ENCODE assay signal across 21 cellular contexts in genomic region chr19:33132021-33132420, GRCh38. TPM values are rescaled to one million over a fixed set of nuclear protein-coding genes. Genes with fewer than 3 reads are reported as not detected.
DNase-seq lines count a peak whose midpoint lies in the region; ATAC-seq, FAIRE-seq and TF ChIP-seq lines count a peak whose summit lies in the region.
"Had no signal": no experiment of that assay in that cellular context is flagged by ENCODE, and none has a peak within 500 bp of the region (broad histone marks: within the 10 kb centered on the region; RNA-seq: fewer than 3 reads in every experiment).

Gene WDR88, plus strand, starts transcription at chr19:33132114. Its CDS starts 56 bp downstream, at chr19:33132170.

- intact Hi-C loops in right cardiac atrium (cut with DNase I) (no loop called here), cardiac septum (cut with DNase I) (no loop called here), K562 (cut with micrococcal nuclease) (no loop called here), A673 (cut with micrococcal nuclease; ENCODE audit: unreplicated experiment) (no loop called here)

- peak within 1 kb of the TSS; percentile 79 for H3K27ac Mint-ChIP-seq in stimulated activated effector memory CD8-positive, alpha-beta T cell treated with anti-CD3 and anti-CD28 coated beads, Interleukin-12 subunit alpha, Interleukin-12 subunit beta, amount 100 ng/mL, for 72 hours

- H3K9me3 ChIP-seq in right cardiac atrium (ENCODE audit: control insufficient read depth, low read length) (no peaks in the 10 kb centered on the region), K562 (replicated peaks; ENCODE audit: control insufficient read depth, insufficient read depth, low read depth, low read length) (no peaks in the 10 kb centered on the region), A673 (ENCODE audit: low read depth, low read length, poor library complexity, severe bottlenecking) (no peaks in the 10 kb centered on the region)
- H3K9me3 ChIP-seq: Peyer's patch, SJCRH30 had no signal

- H3K4me3 ChIP-seq in right cardiac atrium (ENCODE audit: low read length) = no peak within 1 kb of the TSS
- H3K4me3 ChIP-seq in K562 = no peak within 1 kb of the TSS
- H3K4me3 ChIP-seq in A673 (ENCODE audit: low read depth, low read length, poor library complexity, severe bottlenecking) = no peak within 1 kb of the TSS
- H3K4me3 ChIP-seq: Peyer's patch, SJCRH30 had no signal

- H3K4me1 ChIP-seq in right cardiac atrium (ENCODE audit: control insufficient read depth, insufficient read depth, low read length) (no peaks in the 10 kb centered on the region), K562 (replicated peaks in 1 of 2; ENCODE audit: control insufficient read depth in 2 of 2, insufficient read depth in 2 of 2, low read length in 2 of 2) (peaks cover 0 to 15% of the 10 kb centered on the region in 2 experiments; a peak in 3 of 5 replicates), A673 (ENCODE audit: insufficient read depth, low read length, poor library complexity, severe bottlenecking) (no peaks in the 10 kb centered on the region)
- H3K4me1 ChIP-seq: SJCRH30 had no signal

- H3K9me3 Mint-ChIP-seq in stimulated activated effector memory CD8-positive, alpha-beta T cell treated with anti-CD3 and anti-CD28 coated beads, Interleukin-12 subunit alpha, Interleukin-12 subunit beta, amount 100 ng/mL, for 72 hours = no peaks in the 10 kb centered on the region
- H3K9me3 Mint-ChIP-seq: CD8-positive, alpha-beta memory T cell had no signal

- peaks cover 46% of the 10 kb centered on the region for H3K36me3 Mint-ChIP-seq in stimulated activated effector memory CD8-positive, alpha-beta T cell treated with anti-CD3 and anti-CD28 coated beads, Interleukin-12 subunit alpha, Interleukin-12 subunit beta, amount 100 ng/mL, for 72 hours

- DNase-seq in right cardiac atrium (peak in 1 of 3 donors; percentile 47), cardiac septum (ENCODE audit: low spot score) (no peak), K562 (ENCODE audit: extremely low read depth in 1 of 4, low spot score in 3 of 4) (no peak), A673 (ENCODE audit: low spot score) (no peak), NCI-H146 treated with DMSO at 0.1 percent for 48 hours (lab: John Stamatoyannopoulos, UW; ENCODE audit: unreplicated experiment) (no peak)
- no peak for DNase-seq in stimulated activated effector memory CD8-positive, alpha-beta T cell treated with anti-CD3 and anti-CD28 coated beads, Interleukin-12 subunit alpha, Interleukin-12 subunit beta, amount 100 ng/mL, for 72 hours (ENCODE audit: low spot score in 2 of 2)
- DNase-seq: CD8-positive, alpha-beta memory T cell; GDM1; KG1; NCI-H1092; NCI-H1436; NCI-H2029; NCI-H2171; NCI-H524 treated with DMSO at 0.1 percent for 48 hours; Peyer's patch; SJCRH30 had no signal

- no peak for FAIRE-seq in K562 (lab: Jason Lieb, UNC)
- FAIRE-seq: D721Med, GM18507 had no signal

- in situ Hi-C loops in K562 (cut with MboI) = no loop called here

- H3K27me3 ChIP-seq in right cardiac atrium (ENCODE audit: control insufficient read depth, insufficient read depth) (no peaks in the 10 kb centered on the region), K562 (ENCODE audit: control insufficient read depth in 2 of 2, insufficient read depth in 2 of 2, low read length in 2 of 2) (no peaks in the 10 kb centered on the region; a peak in 1 of 5 replicates), A673 (replicated peaks; ENCODE audit: insufficient read depth, low read depth, low read length, poor library complexity) (no peaks in the 10 kb centered on the region)
- H3K27me3 ChIP-seq: Peyer's patch, SJCRH30 had no signal

- no peak for TF ChIP-seq RAD21 in K562 (CRISPR knock-in tag; conservative IDR thresholded peaks at IDR 0.05 in 1 of 2, IDR thresholded peaks at IDR 0.05 in 1 of 2)

- ATAC-seq in right cardiac atrium = peak; percentile 23 to 56
- ATAC-seq in K562 = no peak
- ATAC-seq in stimulated activated effector memory CD8-positive, alpha-beta T cell treated with anti-CD3 and anti-CD28 coated beads, Interleukin-12 subunit alpha, Interleukin-12 subunit beta, amount 100 ng/mL, for 72 hours = no peak
- no peak for ATAC-seq in HG03571 (IDR thresholded peaks at IDR 0.05; ENCODE audit: unreplicated experiment)

- H3K36me3 ChIP-seq in K562 (ENCODE audit: control insufficient read depth, insufficient read depth, low read length) (peaks cover 19% of the 10 kb centered on the region; the same call in 1 of the 3 replicates), A673 (ENCODE audit: insufficient read depth, low read length, poor library complexity, severe bottlenecking) (peaks cover 1% of the 10 kb centered on the region)

- peaks cover 5% of the 10 kb centered on the region for H3K4me1 Mint-ChIP-seq in stimulated activated effector memory CD8-positive, alpha-beta T cell treated with anti-CD3 and anti-CD28 coated beads, Interleukin-12 subunit alpha, Interleukin-12 subunit beta, amount 100 ng/mL, for 72 hours

- no peak for TF ChIP-seq POLR2A in K562 (conservative IDR thresholded peaks at IDR 0.05)

- WGBS in right cardiac atrium = 80% methylated on average over 43 of the region's 43 CpGs
- WGBS in K562 (ENCODE audit: insufficient coverage, low coverage, missing lambda C conversion rate) = 91% methylated on average over 25 of the region's 43 CpGs

- TF ChIP-seq EP300 in K562 (IDR thresholded peaks at IDR 0.05; ENCODE audit: low read length) = no peak

- H3K9me1 ChIP-seq in K562 (ENCODE audit: control insufficient read depth, insufficient read depth, low read length) = no peaks in the 10 kb centered on the region

- CTCF ChIA-PET in K562 (lab: Yijun Ruan, JAX; ENCODE audit: low intra/inter-chr PET ratio) = no interaction called here
- CTCF ChIA-PET in A673 (lab: Charles Lee) = no interaction called here

- POLR2A ChIA-PET in K562 (lab: Yijun Ruan, JAX) (no interaction called here), A673 (lab: Charles Lee; ENCODE audit: low non-redundant PET) (no interaction called here)

- TF ChIP-seq CTCF in K562 (IDR thresholded peaks at IDR 0.05 in 2 of 3, conservative IDR thresholded peaks at IDR 0.05 in 1 of 3; ENCODE audit: insufficient read depth in 2 of 3, low read depth in 1 of 3, low read length in 3 of 3) (no peak), A673 (conservative IDR thresholded peaks at IDR 0.05; ENCODE audit: low read depth, low read length) (no peak)

- no peak within 1 kb of the TSS for H3K9ac ChIP-seq in K562 (ENCODE audit: insufficient read depth in 1 of 2, low read depth in 2 of 2, low read length in 2 of 2)

- no peak within 1 kb of the TSS for H3K4me3 Mint-ChIP-seq in stimulated activated effector memory CD8-positive, alpha-beta T cell treated with anti-CD3 and anti-CD28 coated beads, Interleukin-12 subunit alpha, Interleukin-12 subunit beta, amount 100 ng/mL, for 72 hours

- H2AFZ ChIP-seq in K562 (ENCODE audit: low read depth, low read length) = no peak within 1 kb of the TSS

- no peaks in the 10 kb centered on the region for H3K79me2 ChIP-seq in K562 (ENCODE audit: control insufficient read depth, insufficient read depth, low read length)

- H3K4me2 ChIP-seq in K562 (ENCODE audit: insufficient read depth, low read length) = no peak within 1 kb of the TSS

- H3K27ac ChIP-seq in right cardiac atrium (ENCODE audit: low read length) (no peak within 1 kb of the TSS), K562 (ENCODE audit: extremely low read depth, low read depth, low read length) (no peak within 1 kb of the TSS), A673 (ENCODE audit: low read depth, low read length, poor library complexity, severe bottlenecking) (no peak within 1 kb of the TSS)
- H3K27ac ChIP-seq: C4-2B, Peyer's patch, SJCRH30 had no signal

- H4K20me1 ChIP-seq in K562 (replicated peaks; ENCODE audit: control insufficient read depth, insufficient read depth, low read length) = no peaks in the 10 kb centered on the region

- BruUV-seq in K562 (replicated peaks; lab: Mats Ljungman, UMichigan) (no TSS peak), A673 (replicated peaks; lab: Mats Ljungman, UMichigan) (no TSS peak)

TF ChIP-seq in K562, 482 proteins besides CTCF, POLR2A, EP300 and RAD21 (continues in another document):
- TF ChIP-seq WHSC1 (IDR thresholded peaks at IDR 0.05; ENCODE audit: low read length) = no peak
- TF ChIP-seq, protein P1, sequence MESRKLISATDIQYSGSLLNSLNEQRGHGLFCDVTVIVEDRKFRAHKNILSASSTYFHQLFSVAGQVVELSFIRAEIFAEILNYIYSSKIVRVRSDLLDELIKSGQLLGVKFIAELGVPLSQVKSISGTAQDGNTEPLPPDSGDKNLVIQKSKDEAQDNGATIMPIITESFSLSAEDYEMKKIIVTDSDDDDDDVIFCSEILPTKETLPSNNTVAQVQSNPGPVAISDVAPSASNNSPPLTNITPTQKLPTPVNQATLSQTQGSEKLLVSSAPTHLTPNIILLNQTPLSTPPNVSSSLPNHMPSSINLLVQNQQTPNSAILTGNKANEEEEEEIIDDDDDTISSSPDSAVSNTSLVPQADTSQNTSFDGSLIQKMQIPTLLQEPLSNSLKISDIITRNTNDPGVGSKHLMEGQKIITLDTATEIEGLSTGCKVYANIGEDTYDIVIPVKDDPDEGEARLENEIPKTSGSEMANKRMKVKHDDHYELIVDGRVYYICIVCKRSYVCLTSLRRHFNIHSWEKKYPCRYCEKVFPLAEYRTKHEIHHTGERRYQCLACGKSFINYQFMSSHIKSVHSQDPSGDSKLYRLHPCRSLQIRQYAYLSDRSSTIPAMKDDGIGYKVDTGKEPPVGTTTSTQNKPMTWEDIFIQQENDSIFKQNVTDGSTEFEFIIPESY (CRISPR knock-in tag; IDR thresholded peaks at IDR 0.05) = peak; percentile 41; the same call in 1 of the 2 replicates
- TF ChIP-seq RCOR1 (IDR thresholded peaks at IDR 0.05; ENCODE audit: borderline replicate concordance in 1 of 2, low read depth in 2 of 2, low read length in 2 of 2) = no peak

RNA-seq across cellular contexts. Expression of gene WDR88, which starts in this region (rescaled TPM):
- total RNA-seq in right cardiac atrium = not detected
- not detected for polyA plus RNA-seq in right cardiac atrium
- total RNA-seq in cardiac septum = not detected
- not detected in 2 replicates for total RNA-seq in K562 (2011; cell fraction: chromatin; rRNA removed; ENCODE audit: low replicate concordance)
- total RNA-seq in K562 (2011; cell fraction: nucleolus; rRNA removed) = not detected in 2 replicates
- not detected in 2 replicates for total RNA-seq in K562 (2011; cell fraction: nucleoplasm; rRNA removed)
- not detected in 2 replicates for total RNA-seq in K562 (2014; rRNA removed)
- total RNA-seq in K562 (2014; rRNA removed; fragmentation: Illumina TruSeq; extraction: Trizol) = not detected in 2 replicates
- total RNA-seq in K562 (2015; rRNA removed; fragmentation: Illumina TruSeq; extraction: Trizol) = not detected in 2 replicates
- not detected in 2 replicates for total RNA-seq in K562 (2021)
- not detected in 2 replicates for polyA plus RNA-seq in K562 (2011; rRNA removed)
- polyA plus RNA-seq in K562 (2011; cell fraction: cytosol; rRNA removed) = not detected in 2 replicates
- polyA plus RNA-seq in K562 (2011; cell fraction: nucleus; rRNA removed) = not detected in 2 replicates
- 0.25 and 0.65 TPM in 2 replicates for polyA plus RNA-seq in K562 (2012)
- polyA plus RNA-seq in K562 (2014; fragmentation: Illumina TruSeq; extraction: Trizol) = not detected in 2 replicates
- polyA plus RNA-seq in K562 (2014; fragmentation: Nextera tagmentation; extraction: Ambion mirVana) = under 1 TPM; 0.03 to 0.04 TPM
- polyA plus RNA-seq in K562 (2014; rRNA removed) = not detected in 2 replicates
- polyA minus RNA-seq in K562 (2011; rRNA and poly(A)+ RNA removed) = not detected in 2 replicates
- polyA minus RNA-seq in K562 (2011; cell fraction: cytosol; rRNA and poly(A)+ RNA removed) = not detected in 2 replicates
- not detected in 2 replicates for polyA minus RNA-seq in K562 (2011; cell fraction: nucleus; rRNA and poly(A)+ RNA removed)
- total RNA-seq in A673 (2021) = not detected in 2 replicates
- total RNA-seq: CD8-positive, alpha-beta memory T cell; H4; Peyer's patch; SJCRH30 had no signal

Comparison
In these comparisons a context has a peak if more than half of its experiments do, and no peak if none do; other contexts are left out.
1. Peak in ATAC-seq in right cardiac atrium; RNA of the gene not detected or under 1 TPM.